Comparison of ENCODE assay signal across 10 cellular contexts in the genomic region with DNA sequence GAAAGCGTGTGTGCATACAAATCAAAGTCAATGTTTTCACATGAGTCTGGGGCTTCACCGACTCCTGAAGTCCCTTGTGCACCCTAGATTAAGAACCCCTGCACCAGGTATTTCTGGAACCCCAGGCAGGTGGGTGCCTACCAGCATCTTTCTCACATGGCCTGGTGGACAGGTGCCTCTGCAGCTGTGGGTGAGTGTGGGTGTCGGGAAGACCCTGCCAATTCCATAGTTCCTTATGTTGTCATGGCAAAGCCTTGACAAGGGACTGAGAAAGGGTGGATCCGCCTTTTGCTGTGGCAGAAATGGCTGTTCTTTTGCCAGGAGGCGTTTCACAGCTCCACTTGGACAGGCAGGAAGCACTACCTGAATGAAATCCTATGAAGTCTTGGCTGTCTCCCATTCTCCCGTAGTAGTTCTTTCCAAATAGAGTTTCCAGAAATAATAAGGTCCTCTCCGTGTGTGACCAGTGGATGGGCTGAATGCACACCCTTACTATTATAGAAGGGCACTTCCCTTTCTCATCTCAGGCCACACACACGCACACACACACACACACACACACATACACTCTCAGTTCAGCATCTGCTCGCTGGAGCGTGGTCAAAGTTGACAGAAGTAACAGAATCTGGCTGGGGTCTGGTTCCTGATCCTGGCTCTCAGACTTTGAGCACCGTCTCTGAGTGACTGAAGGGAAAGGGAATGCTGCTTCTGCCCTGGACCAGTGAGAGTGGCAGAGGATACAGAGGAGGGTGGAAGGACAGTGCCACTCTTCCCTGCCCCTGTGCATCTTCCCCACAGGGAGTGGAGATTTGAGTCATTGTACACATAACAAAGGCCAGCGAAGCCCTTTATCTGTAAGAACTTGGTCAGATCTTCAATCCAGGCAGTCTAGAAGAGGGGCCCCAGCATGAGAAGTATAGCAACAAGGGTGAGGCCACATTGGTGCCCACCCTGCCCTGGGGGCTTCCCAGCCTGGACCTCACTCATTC. TPM values are rescaled to one million over a fixed set of nuclear protein-coding genes. Genes with fewer than 3 reads are reported as not detected.
DNase-seq lines count a peak whose midpoint lies in the region; ATAC-seq and TF ChIP-seq lines count a peak whose summit lies in the region.
"Had no signal": no experiment of that assay in that cellular context is flagged by ENCODE, and none has a peak within 500 bp of the region (broad histone marks: within the 10 kb centered on the region; RNA-seq: fewer than 3 reads in every experiment).

No MANE protein-coding gene starts in this region.

- peaks cover 72% of the 10 kb centered on the region for H3K36me3 ChIP-seq in upper lobe of right lung
- H3K36me3 ChIP-seq: neutrophil had no signal

- intact Hi-C loops in upper lobe of right lung (cut with DNase I), result no loop called here
- intact Hi-C loops in left colon (cut with DNase I, micrococcal nuclease), result no loop called here

- H3K9me3 Mint-ChIP-seq in activated T-cell treated with anti-CD3 and anti-CD28 coated beads, Interleukin-2, amount 50 U/mL, for 24 hours, result no peaks in the 10 kb centered on the region
- H3K9me3 Mint-ChIP-seq in activated T-cell treated with anti-CD3 and anti-CD28 coated beads, Interleukin-2, amount 50 U/mL, for 72 hours, result no peaks in the 10 kb centered on the region
- no peaks in the 10 kb centered on the region for H3K9me3 Mint-ChIP-seq in brain

- TF ChIP-seq CTCF in brain (conservative IDR thresholded peaks at IDR 0.05) (no peak), upper lobe of right lung (IDR thresholded peaks at IDR 0.05) (no peak)

- no peak overlapping the region for H3K27ac ChIP-seq in upper lobe of right lung
- H3K27ac ChIP-seq: neutrophil had no signal

- peak overlapping the region; percentile 7 for H3K27ac Mint-ChIP-seq in activated T-cell treated with anti-CD3 and anti-CD28 coated beads, Interleukin-2, amount 50 U/mL, for 24 hours
- H3K27ac Mint-ChIP-seq in activated T-cell treated with anti-CD3 and anti-CD28 coated beads, Interleukin-2, amount 50 U/mL, for 72 hours, result no peak overlapping the region
- H3K27ac Mint-ChIP-seq in brain, result peak overlapping the region in 3 of 5 experiments; percentile 9 to 55 (median 46)

- H3K27me3 ChIP-seq in upper lobe of right lung, result no peaks in the 10 kb centered on the region
- H3K27me3 ChIP-seq: neutrophil had no signal

- no peak for DNase-seq in activated T-cell treated with anti-CD3 and anti-CD28 coated beads, Interleukin-2, amount 50 U/mL, for 24 hours
- DNase-seq in activated T-cell treated with anti-CD3 and anti-CD28 coated beads, Interleukin-2, amount 50 U/mL, for 72 hours, result no peak
- DNase-seq in upper lobe of right lung (no peak), mesenteric fat pad (ENCODE audit: low spot score) (no peak), left colon (no peak), NCI-H69 (lab: John Stamatoyannopoulos, UW) (no peak)
- DNase-seq: NCI-H1105 treated with DMSO at 0.1 percent for 48 hours had no signal

- no peak overlapping the region for H3K4me3 ChIP-seq in upper lobe of right lung

- ATAC-seq in activated T-cell treated with anti-CD3 and anti-CD28 coated beads, Interleukin-2, amount 50 U/mL, for 72 hours (replicated peaks in 1 of 2), result no peak
- peak; percentile 69 for ATAC-seq in HG03432 (IDR thresholded peaks at IDR 0.05; ENCODE audit: unreplicated experiment)
- ATAC-seq in upper lobe of right lung, result peak; percentile 19
- ATAC-seq in left colon, result no peak

- H3K27me3 Mint-ChIP-seq in activated T-cell treated with anti-CD3 and anti-CD28 coated beads, Interleukin-2, amount 50 U/mL, for 24 hours, result no peaks in the 10 kb centered on the region
- no peaks in the 10 kb centered on the region for H3K27me3 Mint-ChIP-seq in activated T-cell treated with anti-CD3 and anti-CD28 coated beads, Interleukin-2, amount 50 U/mL, for 72 hours (ENCODE audit: low read depth)
- H3K27me3 Mint-ChIP-seq in brain, result no peaks in the 10 kb centered on the region

- no peaks in the 10 kb centered on the region for H3K9me3 ChIP-seq in upper lobe of right lung
- H3K9me3 ChIP-seq: neutrophil had no signal

- H3K4me1 Mint-ChIP-seq in activated T-cell treated with anti-CD3 and anti-CD28 coated beads, Interleukin-2, amount 50 U/mL, for 24 hours (ENCODE audit: low read depth), result no peaks in the 10 kb centered on the region
- no peaks in the 10 kb centered on the region for H3K4me1 Mint-ChIP-seq in activated T-cell treated with anti-CD3 and anti-CD28 coated beads, Interleukin-2, amount 50 U/mL, for 72 hours (ENCODE audit: low read depth)
- H3K4me1 Mint-ChIP-seq in brain, result peaks cover 22% of the 10 kb centered on the region

- H3K36me3 Mint-ChIP-seq in activated T-cell treated with anti-CD3 and anti-CD28 coated beads, Interleukin-2, amount 50 U/mL, for 24 hours (ENCODE audit: low read depth), result peaks cover 96% of the 10 kb centered on the region
- H3K36me3 Mint-ChIP-seq in activated T-cell treated with anti-CD3 and anti-CD28 coated beads, Interleukin-2, amount 50 U/mL, for 72 hours (ENCODE audit: insufficient read depth in 2 of 2), result peaks cover 2 to 7% of the 10 kb centered on the region in 2 donors
- peaks cover 58% of the 10 kb centered on the region for H3K36me3 Mint-ChIP-seq in brain

- H3K4me3 Mint-ChIP-seq in activated T-cell treated with anti-CD3 and anti-CD28 coated beads, Interleukin-2, amount 50 U/mL, for 24 hours, result no peak overlapping the region
- H3K4me3 Mint-ChIP-seq in activated T-cell treated with anti-CD3 and anti-CD28 coated beads, Interleukin-2, amount 50 U/mL, for 72 hours, result no peak overlapping the region
- H3K4me3 Mint-ChIP-seq in brain, result no peak overlapping the region

- H3K4me1 ChIP-seq in upper lobe of right lung, result no peaks in the 10 kb centered on the region

RNA-seq across cellular contexts. Expression of a gene that starts 38.7 kb away (rescaled TPM):
- 10 to 100 TPM in 1 of 2 donors, 1 to 10 TPM in 1; 9.6 to 16.2 TPM for total RNA-seq in activated T-cell treated with anti-CD3 and anti-CD28 coated beads, Interleukin-2, amount 50 U/mL, for 72 hours
- 12.3 TPM for polyA plus RNA-seq in brain (ENCODE audit: insufficient read depth, low read depth, low replicate concordance)
- total RNA-seq in upper lobe of right lung, result 33.6 TPM
- 17.4 TPM for total RNA-seq in mesenteric fat pad
- total RNA-seq in left colon, result 10 to 100 TPM; 34.7 to 37.7 TPM

Comparison
In these comparisons a context has a peak if more than half of its experiments do, and no peak if none do; other contexts are left out.
1. ATAC-seq: peak in HG03432 (single experiment) and upper lobe of right lung (single experiment); none in activated T-cell treated with anti-CD3 and anti-CD28 coated beads, Interleukin-2, amount 50 U/mL, for 72 hours (0 of 2) and left colon (single experiment).